Comparison of ENCODE assay signal across 22 cellular contexts in the genomic region with DNA sequence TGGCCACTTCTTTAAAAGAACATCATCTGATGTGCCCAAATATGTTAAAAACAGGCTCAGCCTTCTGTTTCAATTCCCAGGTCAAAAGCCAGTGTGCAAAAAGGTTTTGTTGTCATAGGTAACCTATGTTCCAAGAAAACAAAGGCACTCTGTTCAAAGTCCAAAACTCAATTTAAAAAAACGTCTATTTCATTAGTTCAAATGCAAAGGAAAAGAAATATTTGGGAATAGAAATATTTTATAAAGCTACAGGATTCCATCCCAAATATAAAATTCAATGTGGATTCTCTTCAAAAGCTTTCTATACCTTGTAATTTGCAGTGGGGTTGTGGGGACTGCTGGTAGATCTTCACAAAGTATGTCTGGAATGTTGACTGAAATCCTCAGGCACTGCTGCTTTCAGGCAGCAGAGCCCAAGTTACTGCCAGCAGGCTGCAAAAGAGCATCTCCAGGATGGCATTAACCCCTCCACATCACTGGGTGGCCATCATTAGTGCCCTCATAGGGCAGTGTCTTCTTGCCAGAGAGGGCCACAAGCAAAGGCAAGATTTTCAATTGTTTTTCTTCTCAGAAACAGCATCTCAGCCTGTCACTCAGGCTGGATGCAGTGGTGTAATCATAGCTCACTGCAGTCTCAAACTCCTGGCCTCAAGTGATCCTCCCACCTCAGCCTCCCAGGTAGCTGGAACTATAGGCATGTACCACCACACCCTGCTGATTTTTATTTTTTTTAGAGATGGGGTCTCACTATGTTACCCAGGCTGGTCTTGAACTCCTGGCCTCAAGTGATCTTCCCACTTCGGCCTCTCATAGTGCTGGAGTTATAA. TPM values are rescaled to one million over a fixed set of nuclear protein-coding genes. Genes with fewer than 3 reads are reported as not detected.
A peak's percentile ranks its signal among the peaks of the same experiment; 100 is the strongest.
DNase-seq lines count a peak whose midpoint lies in the region; ATAC-seq and TF ChIP-seq lines count a peak whose summit lies in the region.
"Had no signal": no experiment of that assay in that cellular context is flagged by ENCODE, and none has a peak within 500 bp of the region (broad histone marks: within the 10 kb centered on the region; RNA-seq: fewer than 3 reads in every experiment).

No MANE protein-coding gene starts in this region.

- no peaks in the 10 kb centered on the region for H3K27me3 ChIP-seq in NT2/D1 (ENCODE audit: insufficient read depth, insufficient read length)
- no peaks in the 10 kb centered on the region for H3K27me3 ChIP-seq in neuronal stem cell (ENCODE audit: control insufficient read depth in 3 of 3, insufficient read depth in 3 of 3, low read depth in 1 of 3, low read length in 3 of 3)
- H3K27me3 ChIP-seq: heart left ventricle had no signal

- H3K4me1 ChIP-seq in NT2/D1 (ENCODE audit: insufficient read depth, insufficient read length), result no peaks in the 10 kb centered on the region
- H3K4me1 ChIP-seq in neuronal stem cell (ENCODE audit: control insufficient read depth in 2 of 2, insufficient read depth in 1 of 2, low read depth in 1 of 2, low read length in 2 of 2), result peaks cover 0 to 3% of the 10 kb centered on the region in 2 donors
- H3K4me1 ChIP-seq: heart left ventricle, parathyroid adenoma had no signal

- no peak overlapping the region for H2BK5ac ChIP-seq in neuronal stem cell (ENCODE audit: low read length)

- no peak overlapping the region for H3K27ac ChIP-seq in neuronal stem cell (replicated peaks; ENCODE audit: low read length)
- H3K27ac ChIP-seq: heart left ventricle, parathyroid adenoma had no signal

- ATAC-seq in GM21737 (IDR thresholded peaks at IDR 0.05; ENCODE audit: unreplicated experiment) (no peak), HG03460 (IDR thresholded peaks at IDR 0.05; ENCODE audit: unreplicated experiment) (no peak)
- ATAC-seq: activated naive CD4-positive, alpha-beta T cell treated with anti-CD3 and anti-CD28 coated beads, Interleukin-2, amount 50 U/mL, for 72 hours; heart left ventricle; naive thymus-derived CD8-positive, alpha-beta T cell; stimulated activated effector memory CD8-positive, alpha-beta T cell treated with anti-CD3 and anti-CD28 coated beads, Interleukin-12 subunit alpha, Interleukin-12 subunit beta, amount 100 ng/mL, for 72 hours had no signal

- POLR2A ChIA-PET in HEK293T (lab: Yijun Ruan, JAX), result no interaction called here

- no peak overlapping the region for H2BK12ac ChIP-seq in neuronal stem cell (ENCODE audit: low read length)

- H2AFZ ChIP-seq in neuronal stem cell (ENCODE audit: low read length), result no peak overlapping the region
- H2AFZ ChIP-seq: parathyroid adenoma had no signal

- no peaks in the 10 kb centered on the region for H3K36me3 ChIP-seq in NT2/D1 (ENCODE audit: insufficient read depth, insufficient read length, low read length)
- H3K36me3 ChIP-seq in neuronal stem cell (replicated peaks in 1 of 2; ENCODE audit: control insufficient read depth in 2 of 2, insufficient read depth in 2 of 2, low read length in 2 of 2), result no peaks in the 10 kb centered on the region
- H3K36me3 ChIP-seq: heart left ventricle had no signal

- DNase-seq in AG20443 (ENCODE audit: low spot score) (peak; percentile 58), NT2/D1 (ENCODE audit: low read depth, low spot score) (peak; percentile 28), hepatic stellate cell (ENCODE audit: low spot score) (peak; percentile 52), neuronal stem cell (ENCODE audit: low spot score) (peak; percentile 23), HEK293T (ENCODE audit: extremely low spot score) (no peak), MV-4-11 (lab: John Stamatoyannopoulos, UW) (no peak)
- DNase-seq: activated CD4-positive, CD25-positive, alpha-beta regulatory T cell treated with anti-CD3 and anti-CD28 coated beads, Interleukin-2, amount 50 U/mL, for 72 hours; activated CD8-positive, alpha-beta memory T cell treated with anti-CD3 and anti-CD28 coated beads for 24 hours; CD4-positive, alpha-beta memory T cell; DMS153; GOT3; heart left ventricle; mesenchymal stem cell; naive thymus-derived CD8-positive, alpha-beta T cell; NCI-H510A treated with DMSO at 0.1 percent for 48 hours; NK-92 treated with Interleukin-12 subunit alpha and Interleukin-12 subunit beta, amount 100 ng/mL, for 24 hours; T1000 had no signal

- H4K91ac ChIP-seq in neuronal stem cell (ENCODE audit: low read depth, low read length, poor library complexity), result no peak overlapping the region

- CTCF ChIA-PET in HEK293T (lab: Yijun Ruan, JAX), result interaction anchor here (0.5 to 0.8 kb wide), 3 partner anchors 10 to 77 kb away, joined by 3 to 4 read pairs (median 3); no protein-coding TSS in a partner anchor

- no peak overlapping the region for H3K23ac ChIP-seq in neuronal stem cell (ENCODE audit: low read depth, low read length, poor library complexity)

- H3K4me3 ChIP-seq in NT2/D1 (ENCODE audit: insufficient read length, low read depth), result no peak overlapping the region
- H3K4me3 ChIP-seq in neuronal stem cell (ENCODE audit: low read length in 2 of 2), result no peak overlapping the region
- H3K4me3 ChIP-seq: heart left ventricle had no signal

- no peak overlapping the region for H3K14ac ChIP-seq in neuronal stem cell (ENCODE audit: low read length)

- H3K79me1 ChIP-seq in neuronal stem cell (ENCODE audit: low read depth, low read length), result no peaks in the 10 kb centered on the region

- H3K4me2 ChIP-seq in neuronal stem cell (ENCODE audit: insufficient read depth, low read length, poor library complexity, severe bottlenecking), result no peak overlapping the region

- H3K18ac ChIP-seq in neuronal stem cell (ENCODE audit: low read length), result no peak overlapping the region

- H3K4ac ChIP-seq in neuronal stem cell (ENCODE audit: low read length), result no peak overlapping the region

- H3K9me3 ChIP-seq in NT2/D1 (ENCODE audit: insufficient read depth, low read length) (no peaks in the 10 kb centered on the region), neuronal stem cell (replicated peaks in 1 of 2; ENCODE audit: control insufficient read depth in 2 of 2, insufficient read depth in 1 of 2, low read depth in 1 of 2, low read length in 2 of 2) (no peaks in the 10 kb centered on the region)
- H3K9me3 ChIP-seq: heart left ventricle had no signal

- no peak overlapping the region for H2BK15ac ChIP-seq in neuronal stem cell (ENCODE audit: low read length)

- H3K9ac ChIP-seq in NT2/D1 (ENCODE audit: insufficient read length, low read depth) (no peak overlapping the region), neuronal stem cell (ENCODE audit: low read depth, low read length, poor library complexity) (no peak overlapping the region)
- H3K9ac ChIP-seq: parathyroid adenoma had no signal

- H2BK120ac ChIP-seq in neuronal stem cell (ENCODE audit: low read depth, low read length), result no peak overlapping the region

- no peak overlapping the region for H4K8ac ChIP-seq in neuronal stem cell (ENCODE audit: low read depth, low read length)

- H2AK5ac ChIP-seq in neuronal stem cell (ENCODE audit: low read depth, low read length), result no peak overlapping the region

- no CpG with 5 or more reads among the region's 2 CpGs for WGBS in neuronal stem cell (ENCODE audit: extremely low coverage in 2 of 2, insufficient read length in 2 of 2, insufficient replicate concordance in 1 of 2), 2 donors

TF ChIP-seq in HEK293T, 16 proteins besides CTCF, POLR2A, EP300 and RAD21:
- TF ChIP-seq HDGF (IDR thresholded peaks at IDR 0.05; ENCODE audit: borderline replicate concordance), result no peak
- TF ChIP-seq FOXA1 (IDR thresholded peaks at IDR 0.05), result no peak
- no peak for TF ChIP-seq SUZ12 (IDR thresholded peaks at IDR 0.05)

RNA-seq across cellular contexts. Expression of gene STK24, which starts 22.8 kb away (rescaled TPM):
- 162 TPM for polyA plus RNA-seq in neuronal stem cell (2013, experiment 1 of 2)
- 159 TPM for polyA plus RNA-seq in neuronal stem cell (2013, experiment 2 of 2)

Comparison
In these comparisons a context has a peak if more than half of its experiments do, and no peak if none do; other contexts are left out.
1. DNase-seq: peak in AG20443 (single experiment), NT2/D1 (single experiment), hepatic stellate cell (single experiment) and neuronal stem cell (single experiment); none in HEK293T (single experiment) and MV-4-11 (single experiment).